ENCODE assay signal across 24 cellular contexts in the genomic region with DNA sequence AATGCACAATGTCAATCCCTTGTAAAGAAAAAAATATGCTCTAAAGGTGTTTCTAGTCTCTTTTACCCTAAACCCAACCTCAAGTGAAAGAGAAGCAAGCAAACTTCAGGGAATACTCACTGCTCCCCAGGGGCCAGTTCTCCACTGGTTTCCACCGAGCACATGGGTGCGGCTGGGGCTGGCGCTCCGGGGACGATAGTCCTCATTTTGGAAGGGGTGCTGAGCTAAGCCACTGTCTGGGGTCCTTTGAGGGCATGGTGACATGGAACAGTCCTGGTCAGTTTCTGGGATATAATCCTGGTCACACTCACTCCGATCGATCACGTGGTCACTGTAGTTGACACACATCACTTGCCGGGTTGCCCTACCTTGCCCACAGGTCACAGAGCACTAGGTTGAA.
"Had no signal": no experiment of that assay in that cellular context is flagged by ENCODE, and none has a peak within 500 bp of the region (broad histone marks: within the 10 kb centered on the region; RNA-seq: fewer than 3 reads in every experiment).

No MANE protein-coding gene starts in this region.

- H3K27ac ChIP-seq: coronary artery, dorsolateral prefrontal cortex, epithelial cell of prostate, esophagus squamous epithelium, gastrocnemius medialis, heart left ventricle, hepatocyte, left lung, lower lobe of right lung had no signal

- H3K4me2 ChIP-seq: hepatocyte had no signal

- H2AFZ ChIP-seq: hepatocyte had no signal

- H3K4me3 ChIP-seq: coronary artery, dorsolateral prefrontal cortex, esophagus squamous epithelium, gastrocnemius medialis, heart left ventricle, hepatocyte, left lung, lower lobe of right lung had no signal

- H3K9me3 ChIP-seq: esophagus squamous epithelium, gastrocnemius medialis, heart left ventricle, left lung, lower lobe of right lung had no signal

- ATAC-seq: esophagus mucosa, gastrocnemius medialis, heart left ventricle, left cardiac atrium, left lung, left ventricle myocardium superior, lower lobe of right lung had no signal

- H3K4me1 ChIP-seq: esophagus squamous epithelium, gastrocnemius medialis, heart left ventricle, left lung, lower lobe of right lung had no signal

- FAIRE-seq: colon, keratinocyte had no signal

- DNase-seq: dermis blood vessel endothelial cell; dorsolateral prefrontal cortex; effector CD4-positive, alpha-beta T cell; effector memory CD4-positive, alpha-beta T cell; erythroblast; esophagus squamous epithelium; foreskin fibroblast; foreskin melanocyte; gastrocnemius medialis; heart left ventricle; hypothalamus; immature natural killer cell; left cardiac atrium; left ventricle myocardium superior; lower lobe of right lung; mesendoderm; midbrain had no signal

- H3K27me3 ChIP-seq: dorsolateral prefrontal cortex, esophagus squamous epithelium, gastrocnemius medialis, heart left ventricle, hepatocyte, left lung had no signal

- H3K79me2 ChIP-seq: hepatocyte had no signal
